Comparison of ENCODE assay signal across 22 cellular contexts in genomic region chr17:3007651-3008121, GRCh38. TPM values are rescaled to one million over a fixed set of nuclear protein-coding genes. Genes with fewer than 3 reads are reported as not detected.
DNase-seq lines count a peak whose midpoint lies in the region; TF ChIP-seq lines count a peak whose summit lies in the region.
"Had no signal": no experiment of that assay in that cellular context is flagged by ENCODE, and none has a peak within 500 bp of the region (broad histone marks: within the 10 kb centered on the region; RNA-seq: fewer than 3 reads in every experiment).

No MANE protein-coding gene starts in this region.

- H2BK15ac ChIP-seq in H9 (ENCODE audit: low read depth, low read length) (no peak overlapping the region), neuronal stem cell (ENCODE audit: low read length) (no peak overlapping the region)

- H4K8ac ChIP-seq in H9 (replicated peaks; ENCODE audit: insufficient read length, low read depth, low read length) (no peak overlapping the region), neuronal stem cell (ENCODE audit: low read depth, low read length) (no peak overlapping the region)

- H3K27me3 Mint-ChIP-seq in H9 (ENCODE audit: low read depth) (no peaks in the 10 kb centered on the region), type B pancreatic cell (no peaks in the 10 kb centered on the region), glutamatergic neuron (ENCODE audit: unreplicated experiment) (peaks cover 5% of the 10 kb centered on the region)
- H3K27me3 Mint-ChIP-seq in CD4-positive, alpha-beta memory T cell, result no peaks in the 10 kb centered on the region

- H3K79me1 ChIP-seq in H9 (ENCODE audit: insufficient read depth, low read depth, low read length, poor library complexity, severe bottlenecking) (no peaks in the 10 kb centered on the region), neuronal stem cell (ENCODE audit: low read depth, low read length) (no peaks in the 10 kb centered on the region)

- no peak overlapping the region for H2BK120ac ChIP-seq in H9 (ENCODE audit: low read depth, low read length, poor library complexity, severe bottlenecking)
- no peak overlapping the region for H2BK120ac ChIP-seq in neuronal stem cell (ENCODE audit: low read depth, low read length)

- H2AK5ac ChIP-seq in H9 (ENCODE audit: insufficient read length, low read length), result no peak overlapping the region
- peak overlapping the region; percentile 65 for H2AK5ac ChIP-seq in neuronal stem cell (ENCODE audit: low read depth, low read length)

- H3K4ac ChIP-seq in H9 (ENCODE audit: low read depth, low read length), result no peak overlapping the region
- no peak overlapping the region for H3K4ac ChIP-seq in neuronal stem cell (ENCODE audit: low read length)

- TF ChIP-seq CTCF in H9 (conservative IDR thresholded peaks at IDR 0.05) (no peak), VCaP (conservative IDR thresholded peaks at IDR 0.05) (no peak), type B pancreatic cell (conservative IDR thresholded peaks at IDR 0.05) (no peak), glutamatergic neuron (IDR thresholded peaks at IDR 0.05; ENCODE audit: partially characterized antibody, unreplicated experiment) (no peak)

- no peak overlapping the region for H2BK20ac ChIP-seq in H9 (ENCODE audit: low read depth, low read length, poor library complexity, severe bottlenecking)

- H3K56ac ChIP-seq in H9 (ENCODE audit: insufficient read length, low read depth, low read length), result no peak overlapping the region

- no peaks in the 10 kb centered on the region for H3K9me3 Mint-ChIP-seq in H9
- no peaks in the 10 kb centered on the region for H3K9me3 Mint-ChIP-seq in type B pancreatic cell
- H3K9me3 Mint-ChIP-seq in CD4-positive, alpha-beta memory T cell, result peaks cover 0 to 2% (median 0%) of the 10 kb centered on the region in 8 donors
- peaks cover 4% of the 10 kb centered on the region for H3K9me3 Mint-ChIP-seq in glutamatergic neuron (ENCODE audit: unreplicated experiment)
- H3K9me3 Mint-ChIP-seq: CD8-positive, alpha-beta T cell had no signal

- H3K9ac ChIP-seq in H9 (ENCODE audit: extremely low read depth, insufficient read length, low read length), result no peak overlapping the region
- no peak overlapping the region for H3K9ac ChIP-seq in neuronal stem cell (ENCODE audit: low read depth, low read length, poor library complexity)
- H3K9ac ChIP-seq: GM23248 had no signal

- H3K4me2 ChIP-seq in H9 (ENCODE audit: insufficient read depth, insufficient read length, low read length), result no peak overlapping the region
- no peak overlapping the region for H3K4me2 ChIP-seq in neuronal stem cell (ENCODE audit: insufficient read depth, low read length, poor library complexity, severe bottlenecking)

- H3K9me3 ChIP-seq in H9 (ENCODE audit: control insufficient read depth, low read depth, low read length) (no peaks in the 10 kb centered on the region), neuronal stem cell (replicated peaks in 1 of 2; ENCODE audit: control insufficient read depth in 2 of 2, insufficient read depth in 1 of 2, low read depth in 1 of 2, low read length in 2 of 2) (no peaks in the 10 kb centered on the region)
- H3K9me3 ChIP-seq in CD4-positive, alpha-beta memory T cell (ENCODE audit: control insufficient read depth in 1 of 2, low read length in 2 of 2), result no peaks in the 10 kb centered on the region
- H3K9me3 ChIP-seq: Peyer's patch, SJCRH30 had no signal

- no peak overlapping the region; a peak in 1 of 5 replicates for H3K4me3 Mint-ChIP-seq in H9
- no peak overlapping the region for H3K4me3 Mint-ChIP-seq in type B pancreatic cell
- no peak overlapping the region for H3K4me3 Mint-ChIP-seq in CD4-positive, alpha-beta memory T cell
- H3K4me3 Mint-ChIP-seq in glutamatergic neuron (ENCODE audit: unreplicated experiment), result no peak overlapping the region
- H3K4me3 Mint-ChIP-seq: CD8-positive, alpha-beta T cell had no signal

- peaks cover 0 to under 1% of the 10 kb centered on the region in 2 experiments; a peak in 1 of 4 replicates for H3K4me1 Mint-ChIP-seq in H9
- H3K4me1 Mint-ChIP-seq in type B pancreatic cell (ENCODE audit: unreplicated experiment), result peaks cover 9% of the 10 kb centered on the region
- peaks cover 3 to 26% (median 9%) of the 10 kb centered on the region in 4 donors for H3K4me1 Mint-ChIP-seq in CD4-positive, alpha-beta memory T cell
- peaks cover 12% of the 10 kb centered on the region for H3K4me1 Mint-ChIP-seq in glutamatergic neuron (ENCODE audit: low read depth, unreplicated experiment)

- intact Hi-C loops in CD4-positive, alpha-beta memory T cell (cut with micrococcal nuclease), result no loop called here

- H3K4me3 ChIP-seq in neuronal stem cell (ENCODE audit: low read length in 2 of 2), result no peak overlapping the region
- H3K4me3 ChIP-seq in CD4-positive, alpha-beta memory T cell (ENCODE audit: low read length in 2 of 2), result no peak overlapping the region
- H3K4me3 ChIP-seq: GM23248, Peyer's patch, SJCRH30 had no signal

- CTCF ChIA-PET in CD4-positive, alpha-beta memory T cell (lab: Charles Lee; ENCODE audit: partially characterized antibody), result interaction anchor here (1.0 kb wide), 1 partner anchor 159 kb away, joined by 3 read pairs; no protein-coding TSS in a partner anchor

- no peaks in the 10 kb centered on the region for H3K79me2 ChIP-seq in H9 (ENCODE audit: insufficient read depth, low read length)

- H2BK12ac ChIP-seq in H9 (ENCODE audit: insufficient read length, low read depth, low read length) (no peak overlapping the region), neuronal stem cell (ENCODE audit: low read length) (no peak overlapping the region)

- H4K91ac ChIP-seq in H9 (ENCODE audit: insufficient read length, low read depth, low read length) (no peak overlapping the region), neuronal stem cell (ENCODE audit: low read depth, low read length, poor library complexity) (no peak overlapping the region)

- H3K36me3 ChIP-seq in neuronal stem cell (replicated peaks in 1 of 2; ENCODE audit: control insufficient read depth in 2 of 2, insufficient read depth in 2 of 2, low read length in 2 of 2), result no peaks in the 10 kb centered on the region
- peaks cover 43% of the 10 kb centered on the region for H3K36me3 ChIP-seq in CD4-positive, alpha-beta memory T cell (ENCODE audit: insufficient read depth, low read length)
- H3K36me3 ChIP-seq: SJCRH30 had no signal

- no peaks in the 10 kb centered on the region for H3K4me1 ChIP-seq in H9 (ENCODE audit: insufficient read depth, low read length)
- H3K4me1 ChIP-seq in neuronal stem cell (ENCODE audit: control insufficient read depth in 2 of 2, insufficient read depth in 1 of 2, low read depth in 1 of 2, low read length in 2 of 2), result peaks cover 0 to 5% of the 10 kb centered on the region in 2 donors
- H3K4me1 ChIP-seq in CD4-positive, alpha-beta memory T cell (ENCODE audit: insufficient read depth, low read length), result peaks cover 21% of the 10 kb centered on the region

- peaks cover 6 to 55% (median 15%) of the 10 kb centered on the region in 3 experiments; a peak in 5 of 7 replicates for H3K36me3 Mint-ChIP-seq in H9 (ENCODE audit: insufficient read depth in 1 of 3, low read depth in 3 of 3)
- peaks cover 6% of the 10 kb centered on the region for H3K36me3 Mint-ChIP-seq in type B pancreatic cell
- peaks cover 40 to 50% of the 10 kb centered on the region in 2 donors for H3K36me3 Mint-ChIP-seq in CD4-positive, alpha-beta memory T cell
- peaks cover 12% of the 10 kb centered on the region for H3K36me3 Mint-ChIP-seq in glutamatergic neuron (ENCODE audit: unreplicated experiment)

- H3K23me2 ChIP-seq in H9 (ENCODE audit: insufficient read length, low read depth, low read length, poor library complexity, severe bottlenecking), result no peaks in the 10 kb centered on the region

- DNase-seq in H9 (no peak), neuronal stem cell (ENCODE audit: low spot score) (no peak), type B pancreatic cell (ENCODE audit: extremely low spot score, unreplicated experiment) (no peak), NCI-H446 treated with DMSO at 0.1 percent for 48 hours (lab: John Stamatoyannopoulos, UW) (no peak), glutamatergic neuron (no peak)
- DNase-seq in CD4-positive, alpha-beta memory T cell, result no peak
- DNase-seq: CD8-positive, alpha-beta T cell; DMS153; GM23248; HCEC 1CT; KG1; NCI-H1092 treated with DMSO at 0.1 percent for 48 hours; NCI-H1436 treated with DMSO at 0.1 percent for 48 hours; NCI-H2029; NCI-H226; NCI-H524 treated with DMSO at 0.1 percent for 48 hours; SJCRH30 had no signal

- H3K18ac ChIP-seq in H9 (ENCODE audit: insufficient read length, low read depth, low read length), result no peak overlapping the region
- no peak overlapping the region for H3K18ac ChIP-seq in neuronal stem cell (ENCODE audit: low read length)

- WGBS in H9 (ENCODE audit: extremely low coverage, insufficient read length, low lambda C conversion rate), result no CpG with 5 or more reads among the region's 11 CpGs
- WGBS in neuronal stem cell (ENCODE audit: extremely low coverage in 2 of 2, insufficient read length in 2 of 2, insufficient replicate concordance in 1 of 2), 2 donors, result no CpG with 5 or more reads among the region's 11 CpGs

- H2BK5ac ChIP-seq in H9 (ENCODE audit: insufficient read length, low read length) (no peak overlapping the region), neuronal stem cell (ENCODE audit: low read length) (no peak overlapping the region)

- H4K20me1 ChIP-seq in H9 (ENCODE audit: control insufficient read depth, insufficient read depth, insufficient read length), result no peaks in the 10 kb centered on the region

- H3K27ac Mint-ChIP-seq in H9, result peak overlapping the region in 2 of 3 experiments; percentile 41 to 57; a peak in 3 of 7 replicates
- H3K27ac Mint-ChIP-seq in type B pancreatic cell, result peak overlapping the region; percentile 40
- H3K27ac Mint-ChIP-seq in CD4-positive, alpha-beta memory T cell, result peak overlapping the region in 1 of 7 donors; percentile 61
- H3K27ac Mint-ChIP-seq in glutamatergic neuron (ENCODE audit: unreplicated experiment), result no peak overlapping the region

- no peak overlapping the region for H3T11ph ChIP-seq in H9 (ENCODE audit: low read length)

- H4K5ac ChIP-seq in H9 (ENCODE audit: insufficient read length, low read depth, low read length), result no peak overlapping the region

- no peak overlapping the region for H3K14ac ChIP-seq in H9 (ENCODE audit: insufficient read depth, low read length)
- H3K14ac ChIP-seq in neuronal stem cell (ENCODE audit: low read length), result no peak overlapping the region

- POLR2A ChIA-PET in CD4-positive, alpha-beta memory T cell (lab: Charles Lee; ENCODE audit: partially characterized antibody), result no interaction called here

- no peak overlapping the region for H2AFZ ChIP-seq in H9 (ENCODE audit: low read length)
- H2AFZ ChIP-seq in neuronal stem cell (ENCODE audit: low read length), result no peak overlapping the region
- H2AFZ ChIP-seq: GM23248 had no signal

- no peak overlapping the region for H3K27ac ChIP-seq in H9 (ENCODE audit: insufficient read length, low read depth, low read length)
- peak overlapping the region; percentile 99; the same call in 1 of the 2 replicates for H3K27ac ChIP-seq in VCaP
- no peak overlapping the region for H3K27ac ChIP-seq in neuronal stem cell (replicated peaks; ENCODE audit: low read length)
- no peak overlapping the region for H3K27ac ChIP-seq in CD4-positive, alpha-beta memory T cell (ENCODE audit: low read depth, low read length)
- H3K27ac ChIP-seq: GM23248, Peyer's patch, SJCRH30 had no signal

- H3K27me3 ChIP-seq in H9 (ENCODE audit: insufficient read depth, low read length) (no peaks in the 10 kb centered on the region), neuronal stem cell (ENCODE audit: control insufficient read depth in 3 of 3, insufficient read depth in 3 of 3, low read depth in 1 of 3, low read length in 3 of 3) (no peaks in the 10 kb centered on the region)
- H3K27me3 ChIP-seq in CD4-positive, alpha-beta memory T cell (ENCODE audit: insufficient read depth, low read length), result no peaks in the 10 kb centered on the region
- H3K27me3 ChIP-seq: Peyer's patch, SJCRH30 had no signal

- H3K23ac ChIP-seq in H9 (ENCODE audit: insufficient read length, low read depth, low read length) (no peak overlapping the region), neuronal stem cell (ENCODE audit: low read depth, low read length, poor library complexity) (peak overlapping the region; percentile 49)

RNA-seq across cellular contexts. Expression of gene OR1D5, which starts 55.7 kb away (rescaled TPM):
- not detected in 2 replicates for total RNA-seq in H9 (2021)
- polyA plus RNA-seq in neuronal stem cell (2013, experiment 1 of 2), result not detected
- polyA plus RNA-seq in neuronal stem cell (2013, experiment 2 of 2), result not detected
- not detected in 2 replicates for total RNA-seq in type B pancreatic cell (ENCODE audit: low replicate concordance)
- total RNA-seq in CD4-positive, alpha-beta memory T cell, result not detected
- not detected for polyA plus RNA-seq in CD4-positive, alpha-beta memory T cell
- total RNA-seq in glutamatergic neuron (ENCODE audit: unreplicated experiment), result not detected
- total RNA-seq: CD8-positive, alpha-beta T cell; G401; GM23248; OCI-LY7; Peyer's patch; SJCRH30 had no signal
- polyA plus RNA-seq: BJ, GM23248 had no signal
